ENCODE assay signal across 1 cellular context in genomic region chr12:121352053-121353018, GRCh38.
TF ChIP-seq lines count a peak whose summit lies in the region.

A gene with protein sequence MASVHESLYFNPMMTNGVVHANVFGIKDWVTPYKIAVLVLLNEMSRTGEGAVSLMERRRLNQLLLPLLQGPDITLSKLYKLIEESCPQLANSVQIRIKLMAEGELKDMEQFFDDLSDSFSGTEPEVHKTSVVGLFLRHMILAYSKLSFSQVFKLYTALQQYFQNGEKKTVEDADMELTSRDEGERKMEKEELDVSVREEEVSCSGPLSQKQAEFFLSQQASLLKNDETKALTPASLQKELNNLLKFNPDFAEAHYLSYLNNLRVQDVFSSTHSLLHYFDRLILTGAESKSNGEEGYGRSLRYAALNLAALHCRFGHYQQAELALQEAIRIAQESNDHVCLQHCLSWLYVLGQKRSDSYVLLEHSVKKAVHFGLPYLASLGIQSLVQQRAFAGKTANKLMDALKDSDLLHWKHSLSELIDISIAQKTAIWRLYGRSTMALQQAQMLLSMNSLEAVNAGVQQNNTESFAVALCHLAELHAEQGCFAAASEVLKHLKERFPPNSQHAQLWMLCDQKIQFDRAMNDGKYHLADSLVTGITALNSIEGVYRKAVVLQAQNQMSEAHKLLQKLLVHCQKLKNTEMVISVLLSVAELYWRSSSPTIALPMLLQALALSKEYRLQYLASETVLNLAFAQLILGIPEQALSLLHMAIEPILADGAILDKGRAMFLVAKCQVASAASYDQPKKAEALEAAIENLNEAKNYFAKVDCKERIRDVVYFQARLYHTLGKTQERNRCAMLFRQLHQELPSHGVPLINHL (minus strand): TSS chr12:121352411. CDS start chr12:121352340, 71 bp downstream.

TF ChIP-seq in GM12878, 131 proteins besides CTCF, POLR2A, EP300 and RAD21 (continued from another document):
- TF ChIP-seq ETV6 (conservative IDR thresholded peaks at IDR 0.05 in 1 of 2, IDR thresholded peaks at IDR 0.05 in 1 of 2; ENCODE audit: borderline replicate concordance in 1 of 2, low read depth in 1 of 2) (0 out of 4 replicates have a peak, but pooled peaks of 1 of the 2 experiments have one; percentile 6), CBX5 (IDR thresholded peaks at IDR 0.05; ENCODE audit: low read depth) (no peak), RBBP5 (conservative IDR thresholded peaks at IDR 0.05) (no peak), EZH2 (IDR thresholded peaks at IDR 0.05; ENCODE audit: borderline replicate concordance, control insufficient read depth, low read depth, low read length) (no peak), EED (IDR thresholded peaks at IDR 0.05; ENCODE audit: low read depth) (peak; percentile 45), RUNX3 (IDR thresholded peaks at IDR 0.05; ENCODE audit: low read length) (peak; percentile 79), NR2C2 (IDR thresholded peaks at IDR 0.05; ENCODE audit: borderline replicate concordance, control insufficient read depth, insufficient read length, low read depth) (no peak), CHD4 (IDR thresholded peaks at IDR 0.05) (no peak), TCF3 (IDR thresholded peaks at IDR 0.05; ENCODE audit: borderline replicate concordance, insufficient read depth, low read depth, low read length) (peak; percentile 36; the same call in 1 of the 2 replicates), ZBED1 (IDR thresholded peaks at IDR 0.05; ENCODE audit: borderline replicate concordance) (no peak), NKRF (conservative IDR thresholded peaks at IDR 0.05) (peak; percentile 92), ESRRA (IDR thresholded peaks at IDR 0.05; ENCODE audit: low read length) (no peak), ZSCAN29 (IDR thresholded peaks at IDR 0.05) (no peak), BMI1 (IDR thresholded peaks at IDR 0.05; ENCODE audit: borderline replicate concordance) (no peak), BRCA1 (IDR thresholded peaks at IDR 0.05; ENCODE audit: low read depth, low read length) (no peak; the same call in none of the 2 replicates)
